In genomic region chrX:81110286-81110685, GRCh38 we compare ENCODE assay signal across 36 cellular contexts.
"Had no signal": no experiment of that assay in that cellular context is flagged by ENCODE, and none has a peak within 500 bp of the region (broad histone marks: within the 10 kb centered on the region; RNA-seq: fewer than 3 reads in every experiment).

No MANE protein-coding gene starts in this region.

- H3K36me3 ChIP-seq: adrenal gland, cardiac muscle cell had no signal

- FAIRE-seq: bronchial epithelial cell, TTC549 had no signal

- H3K4me1 Mint-ChIP-seq: activated B cell treated with CpG ODN at 0.5 μM for 24 hours; activated CD4-positive, alpha-beta T cell treated with anti-CD3 and anti-CD28 coated beads, Interleukin-2, amount 10 ng/mL, durations not matched to agents 24 days and 14 days; activated naive CD8-positive, alpha-beta T cell treated with anti-CD3 and anti-CD28 coated beads for 36 hours; activated T-helper 17 cell treated with anti-CD3 and anti-CD28 coated beads, Interleukin-2, amount 50 U/mL, for 72 hours; brain had no signal

- H3K27ac ChIP-seq: adrenal gland, cardiac muscle cell, VCaP had no signal

- H3K27ac Mint-ChIP-seq: activated B cell treated with CpG ODN at 0.5 μM for 24 hours; activated CD4-positive, alpha-beta memory T cell treated with anti-CD3 and anti-CD28 coated beads for 36 hours; activated CD4-positive, alpha-beta T cell treated with anti-CD3 and anti-CD28 coated beads, Interleukin-2, amount 10 ng/mL, durations not matched to agents 24 days and 14 days; activated CD8-positive, alpha-beta T cell treated with anti-CD3 and anti-CD28 coated beads for 36 hours; activated naive CD4-positive, alpha-beta T cell treated with anti-CD3 and anti-CD28 coated beads for 36 hours; activated naive CD4-positive, alpha-beta T cell treated with anti-CD3 and anti-CD28 coated beads, Interleukin-2, amount 50 U/mL, for 72 hours; activated naive CD8-positive, alpha-beta T cell treated with anti-CD3 and anti-CD28 coated beads for 36 hours; activated T-cell treated with anti-CD3 and anti-CD28 coated beads, Interleukin-2, amount 50 U/mL, for 72 hours; activated T-helper 1 cell treated with anti-CD3 and anti-CD28 coated beads, Interleukin-12 subunit alpha, Interleukin-12 subunit beta, Interleukin-2, Interleukin-4 antibody, amounts not matched to agents 30 ng/mL and 10 ng/mL and 1 ng/mL, durations not matched to agents 14 hours and 24 hours and 36 hours; activated T-helper 17 cell treated with anti-CD3 and anti-CD28 coated beads, Interleukin-2, amount 50 U/mL, for 72 hours; brain; T-helper 1 cell treated with Interleukin-12 subunit alpha and Interleukin-12 subunit beta and Interleukin-4 antibody, amounts not matched to agents 30 μg/mL and 1 μg/mL, for 36 hours; T-helper 2 cell treated with Interferon-gamma antibody and Interleukin-4, amounts not matched to agents 5 μg/mL and 100 μg/mL, for 36 hours had no signal

- H3K27me3 ChIP-seq: cardiac muscle cell had no signal

- H3K27me3 Mint-ChIP-seq: activated B cell treated with CpG ODN at 0.5 μM for 24 hours; activated CD4-positive, alpha-beta memory T cell treated with anti-CD3 and anti-CD28 coated beads for 36 hours; activated CD4-positive, alpha-beta T cell treated with anti-CD3 and anti-CD28 coated beads, Interleukin-2, amount 10 ng/mL, durations not matched to agents 24 days and 14 days; activated CD8-positive, alpha-beta T cell treated with anti-CD3 and anti-CD28 coated beads for 36 hours; activated naive CD8-positive, alpha-beta T cell treated with anti-CD3 and anti-CD28 coated beads for 36 hours; activated T-helper 17 cell treated with anti-CD3 and anti-CD28 coated beads, Interleukin-2, amount 50 U/mL, for 72 hours; brain had no signal

- H3K36me3 Mint-ChIP-seq: activated CD4-positive, alpha-beta memory T cell treated with anti-CD3 and anti-CD28 coated beads for 36 hours; brain had no signal

- H3K4me3 Mint-ChIP-seq: activated B cell treated with CpG ODN at 0.5 μM for 24 hours; activated CD4-positive, alpha-beta memory T cell treated with anti-CD3 and anti-CD28 coated beads for 36 hours; activated CD4-positive, alpha-beta T cell treated with anti-CD3 and anti-CD28 coated beads, Interleukin-2, amount 10 ng/mL, durations not matched to agents 24 days and 14 days; activated CD8-positive, alpha-beta T cell treated with anti-CD3 and anti-CD28 coated beads for 36 hours; activated naive CD4-positive, alpha-beta T cell treated with anti-CD3 and anti-CD28 coated beads for 36 hours; activated naive CD8-positive, alpha-beta T cell treated with anti-CD3 and anti-CD28 coated beads for 36 hours; activated T-cell treated with anti-CD3 and anti-CD28 coated beads, Interleukin-2, amount 50 U/mL, for 4 hours; activated T-cell treated with anti-CD3 and anti-CD28 coated beads, Interleukin-2, amount 50 U/mL, for 72 hours; activated T-helper 1 cell treated with anti-CD3 and anti-CD28 coated beads, Interleukin-12 subunit alpha, Interleukin-12 subunit beta, Interleukin-2, Interleukin-4 antibody, amounts not matched to agents 30 ng/mL and 10 ng/mL and 1 ng/mL, durations not matched to agents 14 hours and 24 hours and 36 hours; activated T-helper 17 cell treated with anti-CD3 and anti-CD28 coated beads, Interleukin-2, amount 50 U/mL, for 72 hours; brain; T-helper 1 cell treated with Interleukin-12 subunit alpha and Interleukin-12 subunit beta and Interleukin-4 antibody, amounts not matched to agents 30 μg/mL and 1 μg/mL, for 36 hours; T-helper 2 cell treated with Interferon-gamma antibody and Interleukin-4, amounts not matched to agents 5 μg/mL and 100 μg/mL, for 36 hours had no signal

- H3K4me3 ChIP-seq: adrenal gland, cardiac muscle cell had no signal

- H3K9me3 ChIP-seq: adrenal gland had no signal

- ATAC-seq: activated CD8-positive, alpha-beta T cell treated with anti-CD3 and anti-CD28 coated beads for 36 hours; activated naive CD4-positive, alpha-beta T cell treated with anti-CD3 and anti-CD28 coated beads, Interleukin-2, amount 50 U/mL, for 72 hours; activated T-cell treated with anti-CD3 and anti-CD28 coated beads, Interleukin-2, amount 50 U/mL, for 4 hours; activated T-cell treated with anti-CD3 and anti-CD28 coated beads, Interleukin-2, amount 50 U/mL, for 72 hours; activated T-helper 17 cell treated with anti-CD3 and anti-CD28 coated beads, Interleukin-2, amount 50 U/mL, for 72 hours had no signal

- H3K4me1 ChIP-seq: adrenal gland had no signal

- H3K9me3 Mint-ChIP-seq: activated CD4-positive, alpha-beta T cell treated with anti-CD3 and anti-CD28 coated beads, Interleukin-2, amount 10 ng/mL, durations not matched to agents 24 days and 14 days; activated naive CD4-positive, alpha-beta T cell treated with anti-CD3 and anti-CD28 coated beads for 36 hours; activated naive CD8-positive, alpha-beta T cell treated with anti-CD3 and anti-CD28 coated beads for 36 hours; activated T-helper 1 cell treated with anti-CD3 and anti-CD28 coated beads, Interleukin-12 subunit alpha, Interleukin-12 subunit beta, Interleukin-2, Interleukin-4 antibody, amounts not matched to agents 30 ng/mL and 10 ng/mL and 1 ng/mL, durations not matched to agents 14 hours and 24 hours and 36 hours had no signal

- DNase-seq: activated B cell treated with CpG ODN at 0.5 μM for 24 hours; activated CD4-positive, alpha-beta memory T cell treated with anti-CD3 and anti-CD28 coated beads for 36 hours; activated CD4-positive, alpha-beta T cell treated with anti-CD3 and anti-CD28 coated beads for 4 hours; activated CD4-positive, alpha-beta T cell treated with anti-CD3 and anti-CD28 coated beads, Interleukin-2, amount 10 ng/mL, durations not matched to agents 24 days and 14 days; activated CD4-positive, alpha-beta T cell treated with anti-CD3 and anti-CD28 coated beads, Interleukin-2, amount 50 U/mL, for 1 hour; activated CD4-positive, alpha-beta T cell treated with anti-CD3 and anti-CD28 coated beads, Interleukin-2, amount 50 U/mL, for 4 hours; activated CD4-positive, CD25-positive, alpha-beta regulatory T cell treated with anti-CD3 and anti-CD28 coated beads, Interleukin-2, amount 50 U/mL, for 72 hours; activated CD8-positive, alpha-beta memory T cell treated with anti-CD3 and anti-CD28 coated beads, Interleukin-2, amount 50 U/mL, for 4 hours; activated CD8-positive, alpha-beta T cell treated with anti-CD3 and anti-CD28 coated beads for 36 hours; activated effector memory CD4-positive, alpha-beta T cell treated with anti-CD3 and anti-CD28 coated beads, Interleukin-2, amount 50 U/mL, for 16 hours; activated gamma-delta T cell treated with Interleukin-2 at 50 U/mL for 16 hours; activated naive CD4-positive, alpha-beta T cell; activated naive CD4-positive, alpha-beta T cell treated with anti-CD3 and anti-CD28 coated beads for 36 hours; activated naive CD4-positive, alpha-beta T cell treated with anti-CD3 and anti-CD28 coated beads, Interleukin-2, amount 50 U/mL, for 16 hours; activated naive CD8-positive, alpha-beta T cell treated with anti-CD3 and anti-CD28 coated beads for 36 hours; activated T-cell treated with anti-CD3 and anti-CD28 coated beads for 4 hours; activated T-cell treated with anti-CD3 and anti-CD28 coated beads, Interleukin-2, amount 50 U/mL, for 1 hour; activated T-cell treated with anti-CD3 and anti-CD28 coated beads, Interleukin-2, amount 50 U/mL, for 4 hours; activated T-cell treated with anti-CD3 and anti-CD28 coated beads, Interleukin-2, amount 50 U/mL, for 72 hours; adrenal gland; amniotic stem cell; aorta; central memory CD4-positive, alpha-beta T cell; T-helper 1 cell; T-helper 2 cell; T-helper 9 cell had no signal
